Comparison of ENCODE assay signal across 1 cellular context in genomic region chr12:113152196-113152834, GRCh38.
TF ChIP-seq lines count a peak whose summit lies in the region.

No MANE protein-coding gene starts in this region.

TF ChIP-seq in K562, 482 proteins besides CTCF, POLR2A, EP300 and RAD21:
- no peak for TF ChIP-seq PATZ1 (CRISPR knock-in tag; IDR thresholded peaks at IDR 0.05; ENCODE audit: borderline replicate concordance)
- TF ChIP-seq ZNF436 (CRISPR knock-in tag; IDR thresholded peaks at IDR 0.05) = peak; percentile 63; the same call in 1 of the 2 replicates
- TF ChIP-seq ARID3A (IDR thresholded peaks at IDR 0.05; ENCODE audit: borderline replicate concordance, low read depth, low read length) = no peak
- peak; percentile 82; the same call in 1 of the 2 replicates for TF ChIP-seq PTBP1 (IDR thresholded peaks at IDR 0.05; ENCODE audit: low read depth, low read length)
- peak in 1 of 2 experiments; percentile 22; a peak in 1 of 4 replicates for TF ChIP-seq KDM1A (IDR thresholded peaks at IDR 0.05)
- peak; percentile 81 for TF ChIP-seq BCOR (IDR thresholded peaks at IDR 0.05)
- TF ChIP-seq ELF4 (CRISPR knock-in tag; IDR thresholded peaks at IDR 0.05) = no peak
- TF ChIP-seq CHCHD3 (CRISPR knock-in tag; IDR thresholded peaks at IDR 0.05) = no peak
- no peak for TF ChIP-seq JUND (IDR thresholded peaks at IDR 0.05; ENCODE audit: borderline replicate concordance, low read depth, low read length)
- TF ChIP-seq JUND (tag; IDR thresholded peaks at IDR 0.05; ENCODE audit: borderline replicate concordance, low read depth, low read length) = no peak
- 0 out of 2 replicates have a peak, but pooled peaks have one; percentile 34 for TF ChIP-seq SMARCA5 (IDR thresholded peaks at IDR 0.05)
- TF ChIP-seq POLR2G (IDR thresholded peaks at IDR 0.05; ENCODE audit: low read depth, low read length) = no peak
- no peak for TF ChIP-seq ZNF518B (CRISPR knock-in tag; IDR thresholded peaks at IDR 0.05)
- TF ChIP-seq ZNF77 (CRISPR knock-in tag; IDR thresholded peaks at IDR 0.05) = no peak
- TF ChIP-seq ZNF707 (CRISPR knock-in tag; conservative IDR thresholded peaks at IDR 0.05) = no peak
- no peak for TF ChIP-seq ZNF347 (CRISPR knock-in tag; IDR thresholded peaks at IDR 0.05; ENCODE audit: low read depth)
- no peak for TF ChIP-seq EZH2 (IDR thresholded peaks at IDR 0.05; ENCODE audit: borderline replicate concordance, low read depth, low read length)
- TF ChIP-seq E2F6 (IDR thresholded peaks at IDR 0.05; ENCODE audit: borderline replicate concordance in 1 of 2, extremely low read depth in 1 of 2, insufficient read depth in 1 of 2, insufficient read length in 1 of 2, low read depth in 1 of 2, low read length in 1 of 2, poor library complexity in 1 of 2, severe bottlenecking in 1 of 2) = no peak
- TF ChIP-seq ZFP36 (IDR thresholded peaks at IDR 0.05; ENCODE audit: low read depth, low read length, partially characterized antibody) = peak; percentile 94
- TF ChIP-seq AFF4 (CRISPR knock-in tag; IDR thresholded peaks at IDR 0.05) = no peak
- no peak for TF ChIP-seq CLOCK (CRISPR knock-in tag; IDR thresholded peaks at IDR 0.05; ENCODE audit: borderline replicate concordance)
- no peak for TF ChIP-seq MAFG (tag; conservative IDR thresholded peaks at IDR 0.05)
- no peak for TF ChIP-seq E2F5 (CRISPR knock-in tag; IDR thresholded peaks at IDR 0.05)
- TF ChIP-seq RREB1 (CRISPR knock-in tag; IDR thresholded peaks at IDR 0.05) = no peak
- TF ChIP-seq GTF2F1 (IDR thresholded peaks at IDR 0.05; ENCODE audit: low read depth, low read length) = no peak
- TF ChIP-seq SMAD3 (CRISPR knock-in tag; conservative IDR thresholded peaks at IDR 0.05) = no peak
- TF ChIP-seq FOXP4 (CRISPR knock-in tag; IDR thresholded peaks at IDR 0.05; ENCODE audit: borderline replicate concordance) = no peak
- TF ChIP-seq BRD9 (IDR thresholded peaks at IDR 0.05; ENCODE audit: low read depth, partially characterized antibody) = no peak
